10 cellular contexts compared by ENCODE assay signal in the genomic region with DNA sequence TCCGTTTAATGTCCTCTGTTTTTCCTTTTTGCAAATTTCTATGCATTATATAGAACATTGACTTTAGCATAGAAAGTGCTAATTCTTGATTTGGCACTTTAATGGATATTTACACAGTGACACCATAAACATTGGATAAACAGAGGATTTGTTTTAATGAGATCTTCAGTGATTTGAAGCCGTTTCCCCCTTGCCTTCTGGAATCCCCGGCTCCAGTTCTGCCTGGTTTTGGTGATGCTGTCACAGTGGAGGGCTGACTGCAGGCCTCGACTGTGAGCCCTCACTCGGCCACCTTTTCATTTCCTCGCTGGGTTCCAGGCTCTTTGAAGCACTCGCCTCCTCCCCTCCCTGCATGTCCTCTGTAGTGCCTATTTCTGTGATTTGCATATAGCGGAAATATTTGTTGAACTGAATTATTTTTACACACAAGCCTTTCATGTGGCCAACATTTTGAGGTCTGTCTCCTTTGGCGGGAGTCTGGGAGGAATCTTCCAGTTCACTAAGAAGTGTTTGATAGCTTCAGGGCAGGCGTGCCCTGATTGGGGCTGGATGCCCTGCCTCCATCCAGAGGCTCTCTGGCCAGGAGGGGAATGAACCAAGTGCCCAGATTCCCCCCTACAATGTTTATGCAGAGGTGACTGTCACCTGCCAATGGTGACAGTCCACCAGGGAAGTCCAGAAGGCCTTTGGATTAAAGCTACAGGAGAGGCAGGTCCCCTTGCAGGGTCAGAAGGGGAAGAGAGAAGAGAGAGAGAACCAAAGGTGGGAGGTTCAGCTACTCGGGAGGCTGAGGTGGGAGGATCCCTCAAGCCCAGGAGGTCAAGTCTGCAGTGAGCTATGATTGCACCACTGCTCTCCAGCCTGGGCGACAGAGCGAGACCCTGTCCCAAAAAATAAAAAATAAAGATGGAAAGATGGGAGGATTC.
DNase-seq lines count a peak whose midpoint lies in the region; ATAC-seq and TF ChIP-seq lines count a peak whose summit lies in the region.
"Had no signal": no experiment of that assay in that cellular context is flagged by ENCODE, and none has a peak within 500 bp of the region (broad histone marks: within the 10 kb centered on the region; RNA-seq: fewer than 3 reads in every experiment).

No MANE protein-coding gene starts in this region.

- CTCF ChIA-PET in PC-3 (lab: Charles Lee) = interaction anchor here (1.3 kb wide), 1 partner anchor 28 kb away, joined by 4 read pairs; no protein-coding TSS in a partner anchor

- H4K20me1 ChIP-seq in DND-41 (ENCODE audit: insufficient read depth, low read length) (peaks cover 94% of the 10 kb centered on the region), PC-3 (ENCODE audit: low read length) (no peaks in the 10 kb centered on the region)

- no peaks in the 10 kb centered on the region for H3K9me2 ChIP-seq in PC-3 (replicated peaks; ENCODE audit: low read length)

- intact Hi-C loops in PC-3 (cut with micrococcal nuclease) = no loop called here

- BruUV-seq in PC-3 (replicated peaks; lab: Mats Ljungman, UMichigan) = no TSS peak

- no peak overlapping the region for H3K4me2 ChIP-seq in DND-41 (ENCODE audit: insufficient read depth, low read length)
- peak overlapping the region; percentile 14; the same call in 1 of the 2 replicates for H3K4me2 ChIP-seq in PC-3 (ENCODE audit: low read length)

- TF ChIP-seq CTCF in DND-41 (IDR thresholded peaks at IDR 0.05; ENCODE audit: borderline replicate concordance, extremely low read depth, low read length, poor library complexity, severe bottlenecking) (no peak), PC-3 (conservative IDR thresholded peaks at IDR 0.05; ENCODE audit: low read depth, low read length) (no peak)

- H3F3A ChIP-seq in PC-3 (ENCODE audit: low read length, unreplicated experiment) = no peaks in the 10 kb centered on the region

- no peak overlapping the region for H2AFZ ChIP-seq in DND-41 (ENCODE audit: low read depth, low read length)
- no peak overlapping the region for H2AFZ ChIP-seq in PC-3 (ENCODE audit: low read length)

- H3K9ac ChIP-seq in DND-41 (ENCODE audit: low read depth, low read length) = no peak overlapping the region
- H3K9ac ChIP-seq in PC-3 (ENCODE audit: low read length) = peak overlapping the region; percentile 86
- H3K9ac ChIP-seq in mucosa of stomach (ENCODE audit: low read length) = peak overlapping the region; percentile 4

- peaks cover 15% of the 10 kb centered on the region for H3K4me1 ChIP-seq in DND-41 (ENCODE audit: insufficient read depth, low read length)
- peaks cover 46% of the 10 kb centered on the region for H3K4me1 ChIP-seq in PC-3 (ENCODE audit: insufficient read depth, low read length)
- H3K4me1 ChIP-seq in mucosa of stomach (ENCODE audit: control insufficient read depth, insufficient read depth, low read length) = peaks cover 47% of the 10 kb centered on the region

- H3K4me3 ChIP-seq in DND-41 (ENCODE audit: low read depth in 1 of 2, low read length in 2 of 2) (no peak overlapping the region), PC-3 (ENCODE audit: low read length) (no peak overlapping the region), mucosa of stomach (ENCODE audit: low read length) (no peak overlapping the region)

- POLR2A ChIA-PET in PC-3 (lab: Charles Lee; ENCODE audit: unreplicated experiment) = no interaction called here

- H3K27me3 ChIP-seq in DND-41 (ENCODE audit: insufficient read depth, low read length, poor library complexity) (no peaks in the 10 kb centered on the region), PC-3 (ENCODE audit: low read length) (no peaks in the 10 kb centered on the region), mucosa of stomach (ENCODE audit: control insufficient read depth, insufficient read depth, low read length) (no peaks in the 10 kb centered on the region)

- H3K9me3 ChIP-seq in DND-41 (ENCODE audit: insufficient read depth, low read length, severe bottlenecking) (no peaks in the 10 kb centered on the region), PC-3 (ENCODE audit: low read length) (no peaks in the 10 kb centered on the region), mucosa of stomach (ENCODE audit: control insufficient read depth, low read length) (no peaks in the 10 kb centered on the region)

- H3K79me2 ChIP-seq in DND-41 (ENCODE audit: insufficient read depth, low read length) (peaks cover 100% of the 10 kb centered on the region), PC-3 (ENCODE audit: low read length) (peaks cover 83% of the 10 kb centered on the region)

- H3K36me3 ChIP-seq in DND-41 (ENCODE audit: insufficient read depth, low read length) = peaks cover 7% of the 10 kb centered on the region; the same call in 1 of the 2 replicates
- H3K36me3 ChIP-seq in PC-3 (ENCODE audit: low read depth, low read length) = no peaks in the 10 kb centered on the region
- no peaks in the 10 kb centered on the region for H3K36me3 ChIP-seq in mucosa of stomach (ENCODE audit: control insufficient read depth, insufficient read depth, low read length)

- H3K27ac ChIP-seq in DND-41 (ENCODE audit: low read length) = no peak overlapping the region
- H3K27ac ChIP-seq in PC-3 (ENCODE audit: low read length) = peak overlapping the region; percentile 95

- ATAC-seq in DND-41 (ENCODE audit: insufficient read depth, low read depth) (peak; percentile 96), GM19452 (IDR thresholded peaks at IDR 0.05; ENCODE audit: unreplicated experiment) (peak; percentile 64), PC-3 (no peak)

- peak; percentile 76 for DNase-seq in DND-41
- DNase-seq in PC-3 = no peak
- no peak for DNase-seq in GDM1 (lab: John Stamatoyannopoulos, UW)
- DNase-seq in hippocampal formation (lab: John Stamatoyannopoulos, UW) = no peak
- DNase-seq in NCI-H446 (lab: John Stamatoyannopoulos, UW) = no peak
- DNase-seq in glomerular visceral epithelial cell (ENCODE audit: extremely low spot score) = no peak
- DNase-seq: NCI-H1436; stimulated activated CD4-positive, alpha-beta T cell treated with anti-CD3 and anti-CD28 coated beads, Interleukin-12 subunit alpha, Interleukin-12 subunit beta, amount 100 ng/mL, for 4 hours had no signal
